Comparison of ENCODE assay signal across 8 cellular contexts in genomic region chr22:39522567-39523300, GRCh38. TPM values are rescaled to one million over a fixed set of nuclear protein-coding genes. Genes with fewer than 3 reads are reported as not detected.
DNase-seq lines count a peak whose midpoint lies in the region; ATAC-seq and TF ChIP-seq lines count a peak whose summit lies in the region.

No MANE protein-coding gene starts in this region.

- H4K91ac ChIP-seq in mesenchymal stem cell (ENCODE audit: low read length), result no peak overlapping the region

- H3K18ac ChIP-seq in mesenchymal stem cell (ENCODE audit: low read depth in 1 of 2, low read length in 2 of 2), result no peak overlapping the region

- no peak overlapping the region for H2AFZ ChIP-seq in ACC112 (ENCODE audit: low read length, unreplicated experiment)
- no peak overlapping the region for H2AFZ ChIP-seq in PC-9
- no peak overlapping the region for H2AFZ ChIP-seq in mesenchymal stem cell (ENCODE audit: low read depth, low read length)

- H3K4me1 ChIP-seq in ACC112 (ENCODE audit: control insufficient read depth, insufficient read depth, low read length, unreplicated experiment) (peaks cover 14% of the 10 kb centered on the region), PC-9 (replicated peaks; ENCODE audit: insufficient read depth) (peaks cover 36% of the 10 kb centered on the region), mesenchymal stem cell (ENCODE audit: control insufficient read depth, insufficient read depth, low read depth, low read length) (peaks cover 36% of the 10 kb centered on the region), upper lobe of right lung (peaks cover 64% of the 10 kb centered on the region)

- no TSS peak for BruUV-seq in PC-9 (replicated peaks; lab: Mats Ljungman, UMichigan)

- H2BK12ac ChIP-seq in mesenchymal stem cell (ENCODE audit: low read length in 2 of 2), result no peak overlapping the region

- H3K23ac ChIP-seq in mesenchymal stem cell (ENCODE audit: low read length in 2 of 2), result peak overlapping the region in 1 of 2 experiments; percentile 6

- no peak overlapping the region for H2BK5ac ChIP-seq in mesenchymal stem cell (ENCODE audit: low read depth, low read length, poor library complexity, severe bottlenecking)

- intact Hi-C loops in PC-9 (cut with micrococcal nuclease; ENCODE audit: unreplicated experiment) (loop anchor here (5.0 to 10.0 kb wide), 3 partner anchors 278 to 770 kb away; partner anchors contain the start of genes CBX7 and PDGFB), upper lobe of right lung (cut with DNase I) (no loop called here)

- no peak overlapping the region for H2BK15ac ChIP-seq in mesenchymal stem cell (ENCODE audit: low read depth, poor library complexity, severe bottlenecking)

- H3K79me2 ChIP-seq in ACC112 (ENCODE audit: control insufficient read depth, insufficient read depth, low read length, unreplicated experiment), result peaks cover 26% of the 10 kb centered on the region
- H3K79me2 ChIP-seq in PC-9 (ENCODE audit: low read depth), result peaks cover 53% of the 10 kb centered on the region

- H3K9me2 ChIP-seq in PC-9 (ENCODE audit: insufficient read depth), result no peaks in the 10 kb centered on the region

- no peak overlapping the region for H4K8ac ChIP-seq in mesenchymal stem cell (ENCODE audit: low read length)

- peak overlapping the region; percentile 88 for H3K4me2 ChIP-seq in PC-9
- peak overlapping the region; percentile 82 for H3K4me2 ChIP-seq in mesenchymal stem cell (ENCODE audit: low read length, poor library complexity, severe bottlenecking)

- no peak overlapping the region for H2BK120ac ChIP-seq in mesenchymal stem cell (ENCODE audit: low read depth, low read length)

- TF ChIP-seq CTCF in GM12864 (IDR thresholded peaks at IDR 0.05; ENCODE audit: low read depth, low read length, missing control alignments) (no peak), PC-9 (conservative IDR thresholded peaks at IDR 0.05) (no peak), upper lobe of right lung (IDR thresholded peaks at IDR 0.05) (no peak)

- peak overlapping the region in 1 of 2 experiments; percentile 5 for H3K14ac ChIP-seq in mesenchymal stem cell (ENCODE audit: low read length in 2 of 2)

- peaks cover 87% of the 10 kb centered on the region for H3F3A ChIP-seq in PC-9 (ENCODE audit: insufficient read depth, low read depth)

- H2AK5ac ChIP-seq in mesenchymal stem cell (ENCODE audit: low read length, severe bottlenecking), result no peak overlapping the region

- H3K4me3 ChIP-seq in ACC112 (ENCODE audit: low read depth, low read length) (peak overlapping the region; percentile 96), GM12864 (ENCODE audit: low read depth, low read length) (peak overlapping the region; percentile 67), PC-9 (peak overlapping the region; percentile 97), mesenchymal stem cell (ENCODE audit: insufficient read depth in 1 of 2, low read depth in 1 of 2, low read length in 2 of 2) (peak overlapping the region; percentile 49 to 97), upper lobe of right lung (peak overlapping the region; percentile 100)

- H3K9me3 ChIP-seq in PC-9 (ENCODE audit: insufficient read depth, low read depth) (no peaks in the 10 kb centered on the region), mesenchymal stem cell (ENCODE audit: control insufficient read depth, low read length) (no peaks in the 10 kb centered on the region), upper lobe of right lung (no peaks in the 10 kb centered on the region)

- H3K4ac ChIP-seq in mesenchymal stem cell (ENCODE audit: low read depth in 1 of 2, low read length in 2 of 2), result no peak overlapping the region

- peak overlapping the region; percentile 100 for H3K9ac ChIP-seq in mesenchymal stem cell (ENCODE audit: low read length)

- H3K27ac ChIP-seq in ACC112 (ENCODE audit: low read depth, low read length) (peak overlapping the region; percentile 27), PC-9 (peak overlapping the region; percentile 93), mesenchymal stem cell (ENCODE audit: low read length, poor library complexity, severe bottlenecking) (peak overlapping the region; percentile 9), upper lobe of right lung (peak overlapping the region; percentile 48)

- CTCF ChIA-PET in PC-9 (lab: Charles Lee), result interaction anchor here (0.8 kb wide), 1 partner anchor 8 kb away, joined by 7 read pairs; no protein-coding TSS in a partner anchor

- POLR2A ChIA-PET in PC-9 (lab: Charles Lee; ENCODE audit: unreplicated experiment), result interaction anchor here (0.5 to 0.7 kb wide), 6 partner anchors 111 to 1035 kb away, joined by 3 to 6 read pairs (median 3); no protein-coding TSS in a partner anchor

- DNase-seq in GM12864 (ENCODE audit: low read depth) (no peak), PC-9 (peak; percentile 22 to 56), cerebellar cortex (ENCODE audit: low spot score) (peak; percentile 76), mesenchymal stem cell (peak; percentile 57), upper lobe of right lung (no peak), germinal center (ENCODE audit: low spot score) (no peak)

- WGBS in mesenchymal stem cell, result 60% methylated on average over 14 of the region's 14 CpGs

- H3K27me3 ChIP-seq in ACC112 (ENCODE audit: insufficient read depth, low read length), result no peaks in the 10 kb centered on the region
- no peaks in the 10 kb centered on the region for H3K27me3 ChIP-seq in PC-9 (ENCODE audit: insufficient read depth, low read depth)
- H3K27me3 ChIP-seq in mesenchymal stem cell (ENCODE audit: control insufficient read depth in 1 of 2, insufficient read depth in 1 of 2, low read length in 2 of 2), result no peaks in the 10 kb centered on the region
- no peaks in the 10 kb centered on the region for H3K27me3 ChIP-seq in upper lobe of right lung

- H3K79me1 ChIP-seq in mesenchymal stem cell (replicated peaks; ENCODE audit: low read length, poor library complexity, severe bottlenecking), result peaks cover 6% of the 10 kb centered on the region

- peaks cover 68% of the 10 kb centered on the region for H4K20me1 ChIP-seq in PC-9 (ENCODE audit: insufficient read depth)

- H3K36me3 ChIP-seq in ACC112 (ENCODE audit: insufficient read depth, low read length) (peaks cover 18% of the 10 kb centered on the region), PC-9 (ENCODE audit: low read depth) (peaks cover 36% of the 10 kb centered on the region), mesenchymal stem cell (ENCODE audit: control insufficient read depth in 1 of 2, insufficient read depth in 2 of 2, low read depth in 1 of 2, low read length in 2 of 2) (peaks cover 46% of the 10 kb centered on the region in 2 experiments), upper lobe of right lung (peaks cover 45% of the 10 kb centered on the region)

- ATAC-seq in upper lobe of right lung (no peak), HG02610 (IDR thresholded peaks at IDR 0.05; ENCODE audit: unreplicated experiment) (no peak)

RNA-seq across cellular contexts. Expression of gene ATF4, which starts 2.4 kb away (rescaled TPM):
- total RNA-seq in PC-9 (2021) (488 and 588 TPM in 2 replicates), upper lobe of right lung (327 TPM)
- polyA plus RNA-seq in mesenchymal stem cell (2013, experiment 1 of 2), result 513 TPM
- polyA plus RNA-seq in mesenchymal stem cell (2013, experiment 2 of 2), result 503 TPM

RNA-seq across cellular contexts. Expression of gene RPS19BP1, which starts 9.8 kb away (rescaled TPM):
- total RNA-seq in PC-9 (2021) (60.7 and 94.3 TPM in 2 replicates), upper lobe of right lung (72.5 TPM)
- polyA plus RNA-seq in mesenchymal stem cell (2013, experiment 1 of 2), result 59.9 TPM
- polyA plus RNA-seq in mesenchymal stem cell (2013, experiment 2 of 2), result 59.6 TPM

RNA-seq across cellular contexts. Expression of gene MIEF1, which starts 20.6 kb away (rescaled TPM):
- total RNA-seq in PC-9 (2021) (36.9 TPM in 2 replicates), upper lobe of right lung (24.3 TPM)
- 19.0 TPM for polyA plus RNA-seq in mesenchymal stem cell (2013, experiment 1 of 2)
- polyA plus RNA-seq in mesenchymal stem cell (2013, experiment 2 of 2), result 19.9 TPM

RNA-seq across cellular contexts. Expression of gene CACNA1I, which starts 47.8 kb away (rescaled TPM):
- total RNA-seq in PC-9 (2021) (2.5 and 2.8 TPM in 2 replicates), upper lobe of right lung (0.32 TPM)
- under 0.01 TPM for polyA plus RNA-seq in mesenchymal stem cell (2013, experiment 1 of 2)
- 0.01 TPM for polyA plus RNA-seq in mesenchymal stem cell (2013, experiment 2 of 2)

Comparison
In these comparisons a context has a peak if more than half of its experiments do, and no peak if none do; other contexts are left out.
1. H3K27ac ChIP-seq: peak in every context shown above with its lines; median percentile 93 in PC-9; 48 in upper lobe of right lung; 27 in ACC112; 9 in mesenchymal stem cell.
2. DNase-seq: peak in PC-9 (2 of 2), cerebellar cortex (single experiment) and mesenchymal stem cell (single experiment); none in GM12864 (single experiment), upper lobe of right lung (single experiment) and germinal center (single experiment).
3. Peak in every context shown above with its lines, with median percentiles within 50 percentile points of each other: H3K4me3 ChIP-seq.